In the genomic region with DNA sequence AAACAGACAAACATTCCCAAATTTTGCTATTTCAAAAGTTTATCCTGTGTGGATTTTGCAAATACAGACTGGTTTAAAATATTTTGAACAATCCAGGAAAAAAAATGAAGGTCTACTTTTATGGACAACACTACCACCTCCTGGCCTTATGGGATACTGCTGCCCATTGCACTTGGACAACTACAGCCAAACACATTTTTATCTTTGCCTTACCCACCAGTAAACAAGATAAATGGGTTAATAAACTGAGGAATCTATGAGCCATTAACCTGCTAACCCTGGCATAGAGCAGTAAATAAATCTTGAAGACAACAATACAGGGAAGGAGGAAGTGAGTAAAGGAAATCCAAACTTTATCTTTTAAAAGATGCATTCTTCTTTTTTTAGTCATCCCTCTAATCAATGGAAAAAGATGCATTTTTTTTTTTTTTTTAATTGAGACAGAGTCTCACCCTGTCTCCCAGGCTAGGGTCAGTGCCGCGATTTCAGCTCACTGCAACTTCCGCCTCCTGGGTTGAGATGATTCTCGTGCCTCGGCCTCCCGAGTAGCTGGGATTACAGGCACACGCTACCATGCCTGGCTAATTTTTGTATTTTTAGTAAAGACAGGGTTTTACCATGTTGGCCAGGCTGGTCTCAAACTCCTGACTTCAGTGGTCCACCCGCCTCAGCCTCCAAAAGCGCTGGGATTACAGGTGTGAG, we compare ENCODE assay signal across 8 cellular contexts. TPM values are rescaled to one million over a fixed set of nuclear protein-coding genes. Genes with fewer than 3 reads are reported as not detected.
DNase-seq lines count a peak whose midpoint lies in the region; ATAC-seq, FAIRE-seq and TF ChIP-seq lines count a peak whose summit lies in the region.

No MANE protein-coding gene starts in this region.

- WGBS in prostate gland = 69% methylated on average over 9 of the region's 9 CpGs

- ATAC-seq in HG03039 (IDR thresholded peaks at IDR 0.05; ENCODE audit: unreplicated experiment) = no peak

- CTCF ChIA-PET in BJ (lab: Yijun Ruan, JAX) = interaction anchor here (0.6 to 10.5 kb wide), 12 partner anchors 10 to 336 kb away, joined by 3 to 158 read pairs (median 3); no protein-coding TSS in a partner anchor
- CTCF ChIA-PET in activated CD4-positive, alpha-beta memory T cell treated with anti-CD3 and anti-CD28 coated beads, Interleukin-2, amount 10 ng/mL, durations not matched to agents 7 days and 5 days (lab: Charles Lee) = interaction anchor here (0.7 to 2.6 kb wide), 11 partner anchors 120 to 332 kb away, joined by 3 to 25 read pairs (median 5); partner anchors contain the start of gene PRELID3A

- H3K27ac ChIP-seq in prostate gland = no peak overlapping the region

- no peak overlapping the region for H3K4me3 Mint-ChIP-seq in activated CD4-positive, alpha-beta memory T cell treated with anti-CD3 and anti-CD28 coated beads, Interleukin-2, amount 10 ng/mL, durations not matched to agents 7 days and 5 days

- H3K9me3 ChIP-seq in prostate gland = no peaks in the 10 kb centered on the region

- H3K4me3 ChIP-seq in BJ (ENCODE audit: low read depth, low read length) (no peak overlapping the region), prostate gland (no peak overlapping the region)

- intact Hi-C loops in prostate gland (cut with DNase I) = loop anchor here (2.0 to 10.0 kb wide), 5 partner anchors 42 to 385 kb away; partner anchors contain the start of genes CEP76, PRELID3A and PSMG2

- no peak overlapping the region for H3K27ac Mint-ChIP-seq in activated CD4-positive, alpha-beta memory T cell treated with anti-CD3 and anti-CD28 coated beads, Interleukin-2, amount 10 ng/mL, durations not matched to agents 7 days and 5 days

- no peaks in the 10 kb centered on the region for H3K27me3 ChIP-seq in BJ (ENCODE audit: control insufficient read depth, insufficient read depth, low read length)
- no peaks in the 10 kb centered on the region for H3K27me3 ChIP-seq in prostate gland (replicated peaks; ENCODE audit: insufficient read depth)

- peak; percentile 85 for TF ChIP-seq CTCF in BJ (IDR thresholded peaks at IDR 0.05; ENCODE audit: insufficient read depth, low read depth, low read length)
- peak; percentile 70 for TF ChIP-seq CTCF in GM13976 (IDR thresholded peaks at IDR 0.05; ENCODE audit: borderline replicate concordance, control extremely low read depth, extremely low read depth, insufficient read depth, missing control alignments)
- TF ChIP-seq CTCF in prostate gland (IDR thresholded peaks at IDR 0.05) = peak; percentile 62 to 92 (median 90)

- H3K36me3 Mint-ChIP-seq in activated CD4-positive, alpha-beta memory T cell treated with anti-CD3 and anti-CD28 coated beads, Interleukin-2, amount 10 ng/mL, durations not matched to agents 7 days and 5 days (ENCODE audit: low read depth) = peaks cover 2% of the 10 kb centered on the region

- peaks cover 18% of the 10 kb centered on the region for H3K4me1 Mint-ChIP-seq in activated CD4-positive, alpha-beta memory T cell treated with anti-CD3 and anti-CD28 coated beads, Interleukin-2, amount 10 ng/mL, durations not matched to agents 7 days and 5 days

- H3K4me1 ChIP-seq in prostate gland (replicated peaks) = no peaks in the 10 kb centered on the region

- FAIRE-seq in HTR-8/SVneo (lab: Jason Lieb, UNC) = no peak

- H3K27me3 Mint-ChIP-seq in activated CD4-positive, alpha-beta memory T cell treated with anti-CD3 and anti-CD28 coated beads, Interleukin-2, amount 10 ng/mL, durations not matched to agents 7 days and 5 days = peaks cover 15% of the 10 kb centered on the region

- TF ChIP-seq POLR2A in prostate gland (IDR thresholded peaks at IDR 0.05) = no peak

- DNase-seq in BJ (ENCODE audit: low read depth) (no peak), GM13976 (ENCODE audit: low spot score) (peak; percentile 73), NCI-H460 (ENCODE audit: extremely low read depth, low read depth) (peak; percentile 49), fibroblast of the conjunctiva (ENCODE audit: low read depth) (peak; percentile 46), prostate gland (ENCODE audit: low spot score) (peak; percentile 40), HTR-8/SVneo (ENCODE audit: insufficient read length, low spot score) (no peak)
- DNase-seq in activated CD4-positive, alpha-beta memory T cell treated with anti-CD3 and anti-CD28 coated beads, Interleukin-2, amount 10 ng/mL, durations not matched to agents 7 days and 5 days = peak; percentile 54

- no peaks in the 10 kb centered on the region for H3K36me3 ChIP-seq in BJ (ENCODE audit: control insufficient read depth, insufficient read depth, low read length)
- no peaks in the 10 kb centered on the region for H3K36me3 ChIP-seq in prostate gland

- POLR2A ChIA-PET in BJ (lab: Charles Lee) = no interaction called here
- POLR2A ChIA-PET in activated CD4-positive, alpha-beta memory T cell treated with anti-CD3 and anti-CD28 coated beads, Interleukin-2, amount 10 ng/mL, durations not matched to agents 7 days and 5 days (lab: Charles Lee) = interaction anchor here (1.0 kb wide), 1 partner anchor 283 kb away, joined by 3 read pairs; the partner anchor contains the start of gene AFG3L2

- H3K9me3 Mint-ChIP-seq in activated CD4-positive, alpha-beta memory T cell treated with anti-CD3 and anti-CD28 coated beads, Interleukin-2, amount 10 ng/mL, durations not matched to agents 7 days and 5 days = no peaks in the 10 kb centered on the region

- in situ Hi-C loops in GM13976 (cut with MboI; ENCODE audit: low sequenced_read_pairs, unreplicated experiment) = loop anchor here (10.0 kb wide), 1 partner anchor 265 kb away; no protein-coding TSS in a partner anchor

RNA-seq across cellular contexts. Expression of gene SPIRE1, which starts 2.1 kb away (rescaled TPM):
- polyA plus RNA-seq in BJ (2011; rRNA removed) = 11.6 and 16.4 TPM in 2 replicates
- polyA minus RNA-seq in BJ (2011; rRNA and poly(A)+ RNA removed) = 12.0 and 21.0 TPM in 2 replicates
- 46.2 and 49.0 TPM in 2 replicates for total RNA-seq in NCI-H460 (2014; rRNA removed; shearing (Covaris generic))
- 16.9 and 24.6 TPM in 2 replicates for polyA plus RNA-seq in NCI-H460 (2014; cell fraction: nucleus; rRNA removed)
- total RNA-seq in activated CD4-positive, alpha-beta memory T cell treated with anti-CD3 and anti-CD28 coated beads, Interleukin-2, amount 10 ng/mL, durations not matched to agents 7 days and 5 days = 1 to 10 TPM; 4.5 to 6.3 TPM
- 10 to 100 TPM; 21.9 to 23.6 TPM for total RNA-seq in prostate gland

RNA-seq across cellular contexts. Expression of gene CEP76, which starts 42.5 kb away (rescaled TPM):
- polyA plus RNA-seq in BJ (2011; rRNA removed) = 4.0 and 6.8 TPM in 2 replicates
- 2.1 and 5.0 TPM in 2 replicates for polyA minus RNA-seq in BJ (2011; rRNA and poly(A)+ RNA removed)
- total RNA-seq in NCI-H460 (2014; rRNA removed; shearing (Covaris generic)) = 10.9 and 15.6 TPM in 2 replicates
- polyA plus RNA-seq in NCI-H460 (2014; cell fraction: nucleus; rRNA removed) = 18.5 and 23.9 TPM in 2 replicates
- total RNA-seq in activated CD4-positive, alpha-beta memory T cell treated with anti-CD3 and anti-CD28 coated beads, Interleukin-2, amount 10 ng/mL, durations not matched to agents 7 days and 5 days = 10 to 100 TPM; 14.8 TPM
- total RNA-seq in prostate gland = 10 to 100 TPM; 10.5 to 13.3 TPM

RNA-seq across cellular contexts. Expression of gene PSMG2, which starts 42.8 kb away (rescaled TPM):
- polyA plus RNA-seq in BJ (2011; rRNA removed) = 60.8 and 85.7 TPM in 2 replicates
- polyA minus RNA-seq in BJ (2011; rRNA and poly(A)+ RNA removed) = 22.6 and 23.2 TPM in 2 replicates
- total RNA-seq in NCI-H460 (2014; rRNA removed; shearing (Covaris generic)) = 133 and 136 TPM in 2 replicates
- polyA plus RNA-seq in NCI-H460 (2014; cell fraction: nucleus; rRNA removed) = 60.1 and 74.6 TPM in 2 replicates
- 100 to 1,000 TPM; 115 to 118 TPM for total RNA-seq in activated CD4-positive, alpha-beta memory T cell treated with anti-CD3 and anti-CD28 coated beads, Interleukin-2, amount 10 ng/mL, durations not matched to agents 7 days and 5 days
- 10 to 100 TPM; 73.9 to 78.6 TPM for total RNA-seq in prostate gland

Comparison
In these comparisons a context has a peak if more than half of its experiments do, and no peak if none do; other contexts are left out.
1. DNase-seq: peak in GM13976 (single experiment), NCI-H460 (single experiment), activated CD4-positive, alpha-beta memory T cell treated with anti-CD3 and anti-CD28 coated beads, Interleukin-2, amount 10 ng/mL, durations not matched to agents 7 days and 5 days (single experiment), fibroblast of the conjunctiva (single experiment) and prostate gland (single experiment); none in BJ (single experiment) and HTR-8/SVneo (single experiment).
2. Peak in every context shown above with its lines, with median percentiles within 50 percentile points of each other: CTCF ChIP-seq.